In genomic region chr17:80662557-80662956, GRCh38 we compare ENCODE assay signal across 11 cellular contexts.
"Had no signal": no experiment of that assay in that cellular context is flagged by ENCODE, and none has a peak within 500 bp of the region (broad histone marks: within the 10 kb centered on the region; RNA-seq: fewer than 3 reads in every experiment).

No MANE protein-coding gene starts in this region.

- H3K4me3 ChIP-seq: neural progenitor cell, pancreas had no signal

- H3K9me3 ChIP-seq: pancreas, SK-N-SH, testis had no signal

- DNase-seq: activated CD4-positive, CD25-positive, alpha-beta regulatory T cell treated with anti-CD3 and anti-CD28 coated beads, Interleukin-2, amount 50 U/mL, for 72 hours; activated T-cell treated with anti-CD3 and anti-CD28 coated beads, Interleukin-2, amount 50 U/mL, for 48 hours; glutamatergic neuron; pancreas; SK-N-SH; stimulated activated CD4-positive, alpha-beta T cell treated with anti-CD3 and anti-CD28 coated beads, Interleukin-4, amount 100 ng/mL, for 1 hour; stimulated activated CD8-positive, alpha-beta memory T cell treated with anti-CD3 and anti-CD28 coated beads, Interleukin-4, amount 100 ng/mL, for 48 hours; testis had no signal

- H3K4me1 ChIP-seq: pancreas had no signal

- H3K27ac ChIP-seq: neural progenitor cell, pancreas, testis had no signal

- H3K36me3 ChIP-seq: neural progenitor cell, pancreas had no signal

- H3K27me3 ChIP-seq: neural progenitor cell, pancreas, testis had no signal

- H2AFZ ChIP-seq: neural progenitor cell had no signal

- ATAC-seq: pancreas had no signal

- FAIRE-seq: pancreas had no signal

- H3K4me3 Mint-ChIP-seq: endodermal cell; neural progenitor cell; stimulated activated naive CD8-positive, alpha-beta T cell treated with anti-CD3 and anti-CD28 coated beads, Interleukin-15, Interleukin-2, amounts not matched to agents 100 ng/mL and 50 ng/mL, for 24 hours had no signal

- H3K4me2 ChIP-seq: neural progenitor cell, SK-N-SH had no signal

- H3K27me3 Mint-ChIP-seq: stimulated activated naive CD8-positive, alpha-beta T cell treated with anti-CD3 and anti-CD28 coated beads, Interleukin-15, Interleukin-2, amounts not matched to agents 100 ng/mL and 50 ng/mL, for 24 hours had no signal

- H3K27ac Mint-ChIP-seq: endodermal cell; neural progenitor cell; stimulated activated naive CD8-positive, alpha-beta T cell treated with anti-CD3 and anti-CD28 coated beads, Interleukin-15, Interleukin-2, amounts not matched to agents 100 ng/mL and 50 ng/mL, for 24 hours had no signal
